Comparison of ENCODE assay signal across 1 cellular context in the genomic region with DNA sequence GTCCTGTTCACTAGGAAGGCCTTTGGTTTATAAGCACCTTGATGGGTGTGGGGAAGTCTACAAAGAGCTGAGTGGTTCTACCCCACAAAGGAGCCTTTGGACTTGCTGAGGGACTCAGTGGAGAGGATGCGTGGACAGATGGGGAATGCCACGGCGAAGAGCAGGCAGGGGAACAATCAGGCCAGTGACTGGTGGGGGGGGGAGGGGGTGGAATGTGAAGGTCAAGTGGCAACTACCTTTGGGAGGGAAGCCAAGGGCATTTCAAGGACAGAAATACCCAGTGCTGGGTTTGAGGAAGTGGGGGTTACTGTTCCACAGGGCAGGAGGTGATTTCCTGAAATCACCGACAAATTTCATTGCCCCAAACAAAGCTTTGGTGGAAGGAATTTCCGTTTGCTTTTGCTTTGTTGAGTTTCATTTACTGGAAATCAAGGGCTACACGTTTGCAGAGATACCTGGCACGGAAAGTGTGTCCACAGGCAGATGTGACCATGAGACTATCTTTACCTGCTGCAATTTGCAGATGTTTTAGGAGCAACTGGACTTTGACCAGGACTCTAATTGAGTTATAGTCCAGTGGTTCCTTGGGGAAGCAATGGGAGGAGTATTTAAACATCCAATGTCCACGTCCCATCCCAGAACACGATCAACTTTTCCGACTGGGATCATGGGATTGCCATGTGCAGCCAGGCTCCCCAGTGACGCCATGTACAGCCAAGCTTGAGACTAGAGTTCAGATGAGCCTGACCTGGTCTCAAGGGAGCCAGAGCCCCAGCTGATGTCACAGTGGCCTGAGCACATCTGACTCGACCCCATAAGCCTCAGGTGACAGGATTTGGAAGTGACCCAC.
A peak's percentile ranks its signal among the peaks of the same experiment; 100 is the strongest.
TF ChIP-seq lines count a peak whose summit lies in the region.

No MANE protein-coding gene starts in this region.

TF ChIP-seq in HepG2, 621 proteins besides CTCF, POLR2A, EP300 and RAD21 (continued from another document and continues in another):
- TF ChIP-seq, protein P1, sequence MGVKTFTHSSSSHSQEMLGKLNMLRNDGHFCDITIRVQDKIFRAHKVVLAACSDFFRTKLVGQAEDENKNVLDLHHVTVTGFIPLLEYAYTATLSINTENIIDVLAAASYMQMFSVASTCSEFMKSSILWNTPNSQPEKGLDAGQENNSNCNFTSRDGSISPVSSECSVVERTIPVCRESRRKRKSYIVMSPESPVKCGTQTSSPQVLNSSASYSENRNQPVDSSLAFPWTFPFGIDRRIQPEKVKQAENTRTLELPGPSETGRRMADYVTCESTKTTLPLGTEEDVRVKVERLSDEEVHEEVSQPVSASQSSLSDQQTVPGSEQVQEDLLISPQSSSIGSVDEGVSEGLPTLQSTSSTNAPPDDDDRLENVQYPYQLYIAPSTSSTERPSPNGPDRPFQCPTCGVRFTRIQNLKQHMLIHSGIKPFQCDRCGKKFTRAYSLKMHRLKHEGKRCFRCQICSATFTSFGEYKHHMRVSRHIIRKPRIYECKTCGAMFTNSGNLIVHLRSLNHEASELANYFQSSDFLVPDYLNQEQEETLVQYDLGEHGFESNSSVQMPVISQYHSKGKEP (CRISPR knock-in tag; IDR thresholded peaks at IDR 0.05), result no peak
- TF ChIP-seq ZNF34 (CRISPR knock-in tag; IDR thresholded peaks at IDR 0.05; ENCODE audit: borderline replicate concordance) (no peak), NFIC (IDR thresholded peaks at IDR 0.05; ENCODE audit: low read length) (0 out of 2 replicates have a peak, but pooled peaks have one; percentile 41), CHD4 (IDR thresholded peaks at IDR 0.05; ENCODE audit: borderline replicate concordance, low read length) (no peak; the same call in 1 of the 2 replicates), PAF1 (CRISPR knock-in tag; IDR thresholded peaks at IDR 0.05) (peak; percentile 61; the same call in 1 of the 2 replicates), ZNF24 (IDR thresholded peaks at IDR 0.05) (no peak), HOXA7 (CRISPR knock-in tag; IDR thresholded peaks at IDR 0.05) (no peak), CBX1 (IDR thresholded peaks at IDR 0.05; ENCODE audit: low read depth) (no peak), HOXA3 (CRISPR knock-in tag; IDR thresholded peaks at IDR 0.05) (peak; percentile 22; the same call in 1 of the 2 replicates), RBM22 (optimal IDR thresholded peaks at IDR 0.05; ENCODE audit: low read length) (peak; percentile 96), ATRX (CRISPR knock-in tag; IDR thresholded peaks at IDR 0.05; ENCODE audit: borderline replicate concordance) (no peak), RXRA (CRISPR knock-in tag; IDR thresholded peaks at IDR 0.05) (no peak; the same call in 1 of the 2 replicates), CC2D1A (CRISPR knock-in tag; IDR thresholded peaks at IDR 0.05) (no peak), MXD4 (CRISPR knock-in tag; IDR thresholded peaks at IDR 0.05) (no peak; the same call in 1 of the 2 replicates), KLF11 (CRISPR knock-in tag; IDR thresholded peaks at IDR 0.05) (no peak), ZNF768 (CRISPR knock-in tag; IDR thresholded peaks at IDR 0.05) (no peak), GFI1 (CRISPR knock-in tag; IDR thresholded peaks at IDR 0.05; ENCODE audit: borderline replicate concordance) (peak; percentile 43; the same call in 1 of the 2 replicates), HNRNPH1 (optimal IDR thresholded peaks at IDR 0.05; ENCODE audit: low read depth, low read length) (peak; percentile 12), ZNF530 (CRISPR knock-in tag; IDR thresholded peaks at IDR 0.05; ENCODE audit: low read depth) (0 out of 2 replicates have a peak, but pooled peaks have one; percentile 61), PRMT3 (CRISPR knock-in tag; IDR thresholded peaks at IDR 0.05; ENCODE audit: borderline replicate concordance, low read depth) (no peak), HDAC6 (IDR thresholded peaks at IDR 0.05; ENCODE audit: low read depth, low read length) (no peak), ZFP36 (IDR thresholded peaks at IDR 0.05; ENCODE audit: borderline replicate concordance, low read depth, low read length, partially characterized antibody) (no peak), ZNF251 (CRISPR knock-in tag; IDR thresholded peaks at IDR 0.05) (no peak), MLLT10 (CRISPR knock-in tag; IDR thresholded peaks at IDR 0.05) (no peak)
- TF ChIP-seq, protein P2, sequence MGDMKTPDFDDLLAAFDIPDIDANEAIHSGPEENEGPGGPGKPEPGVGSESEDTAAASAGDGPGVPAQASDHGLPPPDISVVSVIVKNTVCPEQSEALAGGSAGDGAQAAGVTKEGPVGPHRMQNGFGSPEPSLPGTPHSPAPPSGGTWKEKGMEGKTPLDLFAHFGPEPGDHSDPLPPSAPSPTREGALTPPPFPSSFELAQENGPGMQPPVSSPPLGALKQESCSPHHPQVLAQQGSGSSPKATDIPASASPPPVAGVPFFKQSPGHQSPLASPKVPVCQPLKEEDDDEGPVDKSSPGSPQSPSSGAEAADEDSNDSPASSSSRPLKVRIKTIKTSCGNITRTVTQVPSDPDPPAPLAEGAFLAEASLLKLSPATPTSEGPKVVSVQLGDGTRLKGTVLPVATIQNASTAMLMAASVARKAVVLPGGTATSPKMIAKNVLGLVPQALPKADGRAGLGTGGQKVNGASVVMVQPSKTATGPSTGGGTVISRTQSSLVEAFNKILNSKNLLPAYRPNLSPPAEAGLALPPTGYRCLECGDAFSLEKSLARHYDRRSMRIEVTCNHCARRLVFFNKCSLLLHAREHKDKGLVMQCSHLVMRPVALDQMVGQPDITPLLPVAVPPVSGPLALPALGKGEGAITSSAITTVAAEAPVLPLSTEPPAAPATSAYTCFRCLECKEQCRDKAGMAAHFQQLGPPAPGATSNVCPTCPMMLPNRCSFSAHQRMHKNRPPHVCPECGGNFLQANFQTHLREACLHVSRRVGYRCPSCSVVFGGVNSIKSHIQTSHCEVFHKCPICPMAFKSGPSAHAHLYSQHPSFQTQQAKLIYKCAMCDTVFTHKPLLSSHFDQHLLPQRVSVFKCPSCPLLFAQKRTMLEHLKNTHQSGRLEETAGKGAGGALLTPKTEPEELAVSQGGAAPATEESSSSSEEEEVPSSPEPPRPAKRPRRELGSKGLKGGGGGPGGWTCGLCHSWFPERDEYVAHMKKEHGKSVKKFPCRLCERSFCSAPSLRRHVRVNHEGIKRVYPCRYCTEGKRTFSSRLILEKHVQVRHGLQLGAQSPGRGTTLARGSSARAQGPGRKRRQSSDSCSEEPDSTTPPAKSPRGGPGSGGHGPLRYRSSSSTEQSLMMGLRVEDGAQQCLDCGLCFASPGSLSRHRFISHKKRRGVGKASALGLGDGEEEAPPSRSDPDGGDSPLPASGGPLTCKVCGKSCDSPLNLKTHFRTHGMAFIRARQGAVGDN (CRISPR knock-in tag; IDR thresholded peaks at IDR 0.05), result peak; percentile 95
- TF ChIP-seq, protein P3, sequence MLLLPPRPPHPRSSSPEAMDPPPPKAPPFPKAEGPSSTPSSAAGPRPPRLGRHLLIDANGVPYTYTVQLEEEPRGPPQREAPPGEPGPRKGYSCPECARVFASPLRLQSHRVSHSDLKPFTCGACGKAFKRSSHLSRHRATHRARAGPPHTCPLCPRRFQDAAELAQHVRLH (CRISPR knock-in tag; IDR thresholded peaks at IDR 0.05; ENCODE audit: borderline replicate concordance, low read depth), result 0 out of 2 replicates have a peak, but pooled peaks have one; percentile 46
- TF ChIP-seq, protein P4, sequence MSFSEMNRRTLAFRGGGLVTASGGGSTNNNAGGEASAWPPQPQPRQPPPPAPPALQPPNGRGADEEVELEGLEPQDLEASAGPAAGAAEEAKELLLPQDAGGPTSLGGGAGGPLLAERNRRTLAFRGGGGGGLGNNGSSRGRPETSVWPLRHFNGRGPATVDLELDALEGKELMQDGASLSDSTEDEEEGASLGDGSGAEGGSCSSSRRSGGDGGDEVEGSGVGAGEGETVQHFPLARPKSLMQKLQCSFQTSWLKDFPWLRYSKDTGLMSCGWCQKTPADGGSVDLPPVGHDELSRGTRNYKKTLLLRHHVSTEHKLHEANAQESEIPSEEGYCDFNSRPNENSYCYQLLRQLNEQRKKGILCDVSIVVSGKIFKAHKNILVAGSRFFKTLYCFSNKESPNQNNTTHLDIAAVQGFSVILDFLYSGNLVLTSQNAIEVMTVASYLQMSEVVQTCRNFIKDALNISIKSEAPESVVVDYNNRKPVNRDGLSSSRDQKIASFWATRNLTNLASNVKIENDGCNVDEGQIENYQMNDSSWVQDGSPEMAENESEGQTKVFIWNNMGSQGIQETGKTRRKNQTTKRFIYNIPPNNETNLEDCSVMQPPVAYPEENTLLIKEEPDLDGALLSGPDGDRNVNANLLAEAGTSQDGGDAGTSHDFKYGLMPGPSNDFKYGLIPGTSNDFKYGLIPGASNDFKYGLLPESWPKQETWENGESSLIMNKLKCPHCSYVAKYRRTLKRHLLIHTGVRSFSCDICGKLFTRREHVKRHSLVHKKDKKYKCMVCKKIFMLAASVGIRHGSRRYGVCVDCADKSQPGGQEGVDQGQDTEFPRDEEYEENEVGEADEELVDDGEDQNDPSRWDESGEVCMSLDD (CRISPR knock-in tag; IDR thresholded peaks at IDR 0.05; ENCODE audit: borderline replicate concordance), result no peak
- TF ChIP-seq, protein P5, sequence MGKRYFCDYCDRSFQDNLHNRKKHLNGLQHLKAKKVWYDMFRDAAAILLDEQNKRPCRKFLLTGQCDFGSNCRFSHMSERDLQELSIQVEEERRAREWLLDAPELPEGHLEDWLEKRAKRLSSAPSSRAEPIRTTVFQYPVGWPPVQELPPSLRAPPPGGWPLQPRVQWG (CRISPR knock-in tag; IDR thresholded peaks at IDR 0.05; ENCODE audit: borderline replicate concordance, low read depth), result no peak
- TF ChIP-seq, protein P6, sequence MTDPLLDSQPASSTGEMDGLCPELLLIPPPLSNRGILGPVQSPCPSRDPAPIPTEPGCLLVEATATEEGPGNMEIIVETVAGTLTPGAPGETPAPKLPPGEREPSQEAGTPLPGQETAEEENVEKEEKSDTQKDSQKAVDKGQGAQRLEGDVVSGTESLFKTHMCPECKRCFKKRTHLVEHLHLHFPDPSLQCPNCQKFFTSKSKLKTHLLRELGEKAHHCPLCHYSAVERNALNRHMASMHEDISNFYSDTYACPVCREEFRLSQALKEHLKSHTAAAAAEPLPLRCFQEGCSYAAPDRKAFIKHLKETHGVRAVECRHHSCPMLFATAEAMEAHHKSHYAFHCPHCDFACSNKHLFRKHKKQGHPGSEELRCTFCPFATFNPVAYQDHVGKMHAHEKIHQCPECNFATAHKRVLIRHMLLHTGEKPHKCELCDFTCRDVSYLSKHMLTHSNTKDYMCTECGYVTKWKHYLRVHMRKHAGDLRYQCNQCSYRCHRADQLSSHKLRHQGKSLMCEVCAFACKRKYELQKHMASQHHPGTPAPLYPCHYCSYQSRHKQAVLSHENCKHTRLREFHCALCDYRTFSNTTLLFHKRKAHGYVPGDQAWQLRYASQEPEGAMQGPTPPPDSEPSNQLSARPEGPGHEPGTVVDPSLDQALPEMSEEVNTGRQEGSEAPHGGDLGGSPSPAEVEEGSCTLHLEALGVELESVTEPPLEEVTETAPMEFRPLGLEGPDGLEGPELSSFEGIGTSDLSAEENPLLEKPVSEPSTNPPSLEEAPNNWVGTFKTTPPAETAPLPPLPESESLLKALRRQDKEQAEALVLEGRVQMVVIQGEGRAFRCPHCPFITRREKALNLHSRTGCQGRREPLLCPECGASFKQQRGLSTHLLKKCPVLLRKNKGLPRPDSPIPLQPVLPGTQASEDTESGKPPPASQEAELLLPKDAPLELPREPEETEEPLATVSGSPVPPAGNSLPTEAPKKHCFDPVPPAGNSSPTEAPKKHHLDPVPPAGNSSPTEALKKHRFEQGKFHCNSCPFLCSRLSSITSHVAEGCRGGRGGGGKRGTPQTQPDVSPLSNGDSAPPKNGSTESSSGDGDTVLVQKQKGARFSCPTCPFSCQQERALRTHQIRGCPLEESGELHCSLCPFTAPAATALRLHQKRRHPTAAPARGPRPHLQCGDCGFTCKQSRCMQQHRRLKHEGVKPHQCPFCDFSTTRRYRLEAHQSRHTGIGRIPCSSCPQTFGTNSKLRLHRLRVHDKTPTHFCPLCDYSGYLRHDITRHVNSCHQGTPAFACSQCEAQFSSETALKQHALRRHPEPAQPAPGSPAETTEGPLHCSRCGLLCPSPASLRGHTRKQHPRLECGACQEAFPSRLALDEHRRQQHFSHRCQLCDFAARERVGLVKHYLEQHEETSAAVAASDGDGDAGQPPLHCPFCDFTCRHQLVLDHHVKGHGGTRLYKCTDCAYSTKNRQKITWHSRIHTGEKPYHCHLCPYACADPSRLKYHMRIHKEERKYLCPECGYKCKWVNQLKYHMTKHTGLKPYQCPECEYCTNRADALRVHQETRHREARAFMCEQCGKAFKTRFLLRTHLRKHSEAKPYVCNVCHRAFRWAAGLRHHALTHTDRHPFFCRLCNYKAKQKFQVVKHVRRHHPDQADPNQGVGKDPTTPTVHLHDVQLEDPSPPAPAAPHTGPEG (CRISPR knock-in tag; IDR thresholded peaks at IDR 0.05), result no peak
- TF ChIP-seq, protein P7, sequence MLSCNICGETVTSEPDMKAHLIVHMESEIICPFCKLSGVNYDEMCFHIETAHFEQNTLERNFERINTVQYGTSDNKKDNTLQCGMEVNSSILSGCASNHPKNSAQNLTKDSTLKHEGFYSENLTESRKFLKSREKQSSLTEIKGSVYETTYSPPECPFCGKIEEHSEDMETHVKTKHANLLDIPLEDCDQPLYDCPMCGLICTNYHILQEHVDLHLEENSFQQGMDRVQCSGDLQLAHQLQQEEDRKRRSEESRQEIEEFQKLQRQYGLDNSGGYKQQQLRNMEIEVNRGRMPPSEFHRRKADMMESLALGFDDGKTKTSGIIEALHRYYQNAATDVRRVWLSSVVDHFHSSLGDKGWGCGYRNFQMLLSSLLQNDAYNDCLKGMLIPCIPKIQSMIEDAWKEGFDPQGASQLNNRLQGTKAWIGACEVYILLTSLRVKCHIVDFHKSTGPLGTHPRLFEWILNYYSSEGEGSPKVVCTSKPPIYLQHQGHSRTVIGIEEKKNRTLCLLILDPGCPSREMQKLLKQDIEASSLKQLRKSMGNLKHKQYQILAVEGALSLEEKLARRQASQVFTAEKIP (CRISPR knock-in tag; IDR thresholded peaks at IDR 0.05; ENCODE audit: borderline replicate concordance), result no peak
- TF ChIP-seq, protein P8, sequence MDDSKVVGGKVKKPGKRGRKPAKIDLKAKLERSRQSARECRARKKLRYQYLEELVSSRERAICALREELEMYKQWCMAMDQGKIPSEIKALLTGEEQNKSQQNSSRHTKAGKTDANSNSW (CRISPR knock-in tag; IDR thresholded peaks at IDR 0.05; ENCODE audit: borderline replicate concordance), result no peak
- TF ChIP-seq, protein P9, sequence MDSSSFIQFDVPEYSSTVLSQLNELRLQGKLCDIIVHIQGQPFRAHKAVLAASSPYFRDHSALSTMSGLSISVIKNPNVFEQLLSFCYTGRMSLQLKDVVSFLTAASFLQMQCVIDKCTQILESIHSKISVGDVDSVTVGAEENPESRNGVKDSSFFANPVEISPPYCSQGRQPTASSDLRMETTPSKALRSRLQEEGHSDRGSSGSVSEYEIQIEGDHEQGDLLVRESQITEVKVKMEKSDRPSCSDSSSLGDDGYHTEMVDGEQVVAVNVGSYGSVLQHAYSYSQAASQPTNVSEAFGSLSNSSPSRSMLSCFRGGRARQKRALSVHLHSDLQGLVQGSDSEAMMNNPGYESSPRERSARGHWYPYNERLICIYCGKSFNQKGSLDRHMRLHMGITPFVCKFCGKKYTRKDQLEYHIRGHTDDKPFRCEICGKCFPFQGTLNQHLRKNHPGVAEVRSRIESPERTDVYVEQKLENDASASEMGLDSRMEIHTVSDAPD (CRISPR knock-in tag; IDR thresholded peaks at IDR 0.05), result no peak
- TF ChIP-seq, protein P10, sequence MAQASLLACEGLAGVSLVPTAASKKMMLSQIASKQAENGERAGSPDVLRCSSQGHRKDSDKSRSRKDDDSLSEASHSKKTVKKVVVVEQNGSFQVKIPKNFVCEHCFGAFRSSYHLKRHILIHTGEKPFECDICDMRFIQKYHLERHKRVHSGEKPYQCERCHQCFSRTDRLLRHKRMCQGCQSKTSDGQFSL (CRISPR knock-in tag; IDR thresholded peaks at IDR 0.05), result no peak; the same call in 1 of the 2 replicates
